In the genomic region with DNA sequence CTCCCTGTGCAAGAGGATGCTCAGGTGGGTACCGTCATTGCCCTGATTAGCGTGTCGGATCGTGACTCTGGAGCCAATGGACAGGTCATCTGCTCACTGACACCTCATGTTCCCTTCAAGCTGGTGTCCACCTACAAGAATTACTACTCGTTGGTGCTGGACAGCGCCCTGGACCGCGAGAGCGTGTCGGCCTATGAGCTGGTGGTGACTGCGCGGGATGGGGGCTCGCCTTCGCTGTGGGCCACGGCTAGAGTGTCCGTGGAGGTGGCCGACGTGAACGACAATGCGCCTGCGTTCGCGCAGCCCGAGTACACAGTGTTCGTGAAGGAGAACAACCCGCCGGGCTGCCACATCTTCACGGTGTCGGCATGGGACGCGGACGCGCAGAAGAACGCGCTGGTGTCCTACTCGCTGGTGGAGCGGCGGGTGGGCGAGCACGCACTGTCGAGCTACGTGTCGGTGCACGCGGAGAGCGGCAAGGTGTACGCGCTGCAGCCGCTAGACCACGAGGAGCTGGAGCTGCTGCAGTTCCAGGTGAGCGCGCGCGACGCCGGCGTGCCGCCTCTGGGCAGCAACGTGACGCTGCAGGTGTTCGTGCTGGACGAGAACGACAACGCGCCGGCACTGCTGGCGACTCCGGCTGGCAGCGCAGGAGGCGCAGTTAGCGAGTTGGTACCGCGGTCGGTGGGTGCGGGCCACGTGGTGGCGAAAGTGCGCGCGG, we compare ENCODE assay signal across 14 cellular contexts. TPM values are rescaled to one million over a fixed set of nuclear protein-coding genes. Genes with fewer than 3 reads are reported as not detected.
DNase-seq lines count a peak whose midpoint lies in the region; FAIRE-seq and TF ChIP-seq lines count a peak whose summit lies in the region.
"Not testable (repeated sequence)": the region's sequence is repeated elsewhere in the genome, so short reads cannot be mapped to it uniquely, and the experiment has no call there.
"Had no signal": no experiment of that assay in that cellular context is flagged by ENCODE, and none has a peak within 500 bp of the region (broad histone marks: within the 10 kb centered on the region; RNA-seq: fewer than 3 reads in every experiment).

No MANE protein-coding gene starts in this region.

- POLR2A ChIA-PET in activated CD4-positive, alpha-beta T cell treated with anti-CD3 and anti-CD28 coated beads, Interleukin-2, amount 10 ng/mL, durations not matched to agents 7 days and 5 days (lab: Charles Lee): not testable (repeated sequence)

- H3K4me2 ChIP-seq in trophoblast cell (ENCODE audit: low read length): peak overlapping the region; percentile 11

- H3K4me3 ChIP-seq in kidney (ENCODE audit: low read length in 2 of 2); trophoblast cell (ENCODE audit: low read depth, low read length): not testable (repeated sequence)

- H3K79me1 ChIP-seq in trophoblast cell (ENCODE audit: low read length): not testable (repeated sequence)

- H3K27me3 Mint-ChIP-seq in activated CD4-positive, alpha-beta T cell treated with anti-CD3 and anti-CD28 coated beads, Interleukin-2, amount 10 ng/mL, durations not matched to agents 7 days and 5 days; chondrocyte (ENCODE audit: low read depth); endothelial cell (ENCODE audit: unreplicated experiment); nephron (ENCODE audit: low read depth): not testable (repeated sequence)

- H3K4me1 ChIP-seq in kidney (ENCODE audit: control insufficient read depth in 1 of 2, insufficient read depth in 1 of 2, low read depth in 1 of 2, low read length in 2 of 2); trophoblast cell (ENCODE audit: control insufficient read depth in 1 of 2, insufficient read depth in 2 of 2, low read length in 2 of 2): not testable (repeated sequence)

- H3K23ac ChIP-seq in trophoblast cell (ENCODE audit: low read length): peak overlapping the region; percentile 18

- not testable (repeated sequence) for H3K14ac ChIP-seq in trophoblast cell (ENCODE audit: low read length)

- not testable (repeated sequence) for H3K9ac ChIP-seq in kidney (ENCODE audit: low read length in 2 of 2); trophoblast cell (ENCODE audit: low read length)

- TF ChIP-seq RAD21 in Ishikawa (IDR thresholded peaks at IDR 0.05; ENCODE audit: low read depth): not testable (repeated sequence)

- WGBS in trophoblast cell (ENCODE audit: extremely low coverage, insufficient coverage, insufficient read length): no CpG with 5 or more reads among the region's 80 CpGs

- intact Hi-C loops in kidney (cut with DNase I): not testable (repeated sequence)

- not testable (repeated sequence) for H2BK5ac ChIP-seq in trophoblast cell (ENCODE audit: low read depth, low read length, poor library complexity)

- not testable (repeated sequence) for H3K27ac ChIP-seq in kidney (ENCODE audit: low read depth in 2 of 2, low read length in 2 of 2); trophoblast cell (ENCODE audit: low read depth, low read length)

- H2BK120ac ChIP-seq in trophoblast cell (ENCODE audit: insufficient read depth, low read length, poor library complexity): not testable (repeated sequence)

- not testable (repeated sequence) for H4K8ac ChIP-seq in trophoblast cell (ENCODE audit: low read depth, low read length)

- H3K27me3 ChIP-seq in trophoblast cell (ENCODE audit: insufficient read depth, low read length): not testable (repeated sequence)

- not testable (repeated sequence) for DNase-seq in activated CD4-positive, alpha-beta T cell treated with anti-CD3 and anti-CD28 coated beads, Interleukin-2, amount 10 ng/mL, durations not matched to agents 7 days and 5 days; chondrocyte (ENCODE audit: low spot score); endothelial cell (ENCODE audit: low spot score); trophoblast cell
- DNase-seq in kidney: peak; percentile 57

- FAIRE-seq in kidney (lab: Jason Lieb, UNC): not testable (repeated sequence)

- not testable (repeated sequence) for H3K18ac ChIP-seq in trophoblast cell (ENCODE audit: low read length)

- not testable (repeated sequence) for H3K36me3 ChIP-seq in kidney (ENCODE audit: control insufficient read depth in 1 of 2, insufficient read depth in 2 of 2, low read length in 2 of 2); trophoblast cell (ENCODE audit: control insufficient read depth in 1 of 2, insufficient read depth in 2 of 2, low read length in 2 of 2)

- H4K91ac ChIP-seq in trophoblast cell (ENCODE audit: low read depth, low read length): not testable (repeated sequence)

- H3K9me3 ChIP-seq in kidney (ENCODE audit: control insufficient read depth in 1 of 2, low read length in 2 of 2); trophoblast cell (ENCODE audit: insufficient read depth, low read depth, low read length): not testable (repeated sequence)

- not testable (repeated sequence) for H2AK5ac ChIP-seq in trophoblast cell (ENCODE audit: low read length)

- H3K4me3 Mint-ChIP-seq in activated CD4-positive, alpha-beta T cell treated with anti-CD3 and anti-CD28 coated beads, Interleukin-2, amount 10 ng/mL, durations not matched to agents 7 days and 5 days: peak overlapping the region; percentile 25
- not testable (repeated sequence) for H3K4me3 Mint-ChIP-seq in chondrocyte (ENCODE audit: unreplicated experiment)
- H3K4me3 Mint-ChIP-seq in endothelial cell (ENCODE audit: unreplicated experiment) (peak overlapping the region; percentile 95), nephron (peak overlapping the region; percentile 89 to 91 (median 90))

- not testable (repeated sequence) for H4K12ac ChIP-seq in trophoblast cell (ENCODE audit: low read depth, low read length)

- not testable (repeated sequence) for H3K4ac ChIP-seq in trophoblast cell (ENCODE audit: low read depth, low read length)

- H2AFZ ChIP-seq in trophoblast cell (ENCODE audit: insufficient read depth, low read length, poor library complexity): not testable (repeated sequence)

- not testable (repeated sequence) for H3K79me2 ChIP-seq in trophoblast cell (ENCODE audit: control insufficient read depth, insufficient read depth, low read length, poor library complexity)

- TF ChIP-seq CTCF in chondrocyte (IDR thresholded peaks at IDR 0.05); endothelial cell (IDR thresholded peaks at IDR 0.05; ENCODE audit: unreplicated experiment); kidney (IDR thresholded peaks at IDR 0.05; ENCODE audit: borderline replicate concordance, extremely low read depth, insufficient read depth); nephron (IDR thresholded peaks at IDR 0.05; ENCODE audit: unreplicated experiment in 3 of 3): not testable (repeated sequence)

- not testable (repeated sequence) for H3K4me1 Mint-ChIP-seq in activated CD4-positive, alpha-beta T cell treated with anti-CD3 and anti-CD28 coated beads, Interleukin-2, amount 10 ng/mL, durations not matched to agents 7 days and 5 days; endothelial cell (ENCODE audit: unreplicated experiment); nephron
- H3K4me1 Mint-ChIP-seq in chondrocyte (ENCODE audit: low read depth): peaks cover 31% of the 10 kb centered on the region

- H3K9me3 Mint-ChIP-seq in activated CD4-positive, alpha-beta T cell treated with anti-CD3 and anti-CD28 coated beads, Interleukin-2, amount 10 ng/mL, durations not matched to agents 7 days and 5 days: peaks cover 22% of the 10 kb centered on the region
- H3K9me3 Mint-ChIP-seq in chondrocyte (ENCODE audit: low read depth) (peaks cover 12% of the 10 kb centered on the region), nephron (peaks cover 67% of the 10 kb centered on the region)
- H3K9me3 Mint-ChIP-seq in endothelial cell (ENCODE audit: unreplicated experiment): not testable (repeated sequence)

- not testable (repeated sequence) for H3K36me3 Mint-ChIP-seq in activated CD4-positive, alpha-beta T cell treated with anti-CD3 and anti-CD28 coated beads, Interleukin-2, amount 10 ng/mL, durations not matched to agents 7 days and 5 days (ENCODE audit: low read depth); endothelial cell (ENCODE audit: low read depth, unreplicated experiment)
- H3K36me3 Mint-ChIP-seq in chondrocyte (ENCODE audit: low read depth) (peaks cover 22% of the 10 kb centered on the region), nephron (ENCODE audit: low read depth) (peaks cover 91% of the 10 kb centered on the region)

- CTCF ChIA-PET in activated CD4-positive, alpha-beta T cell treated with anti-CD3 and anti-CD28 coated beads, Interleukin-2, amount 10 ng/mL, durations not matched to agents 7 days and 5 days (lab: Charles Lee): not testable (repeated sequence)

- not testable (repeated sequence) for H2BK12ac ChIP-seq in trophoblast cell (ENCODE audit: low read length)

- not testable (repeated sequence) for TF ChIP-seq EP300 in Ishikawa (IDR thresholded peaks at IDR 0.05; ENCODE audit: borderline replicate concordance)

- H3K27ac Mint-ChIP-seq in activated CD4-positive, alpha-beta T cell treated with anti-CD3 and anti-CD28 coated beads, Interleukin-2, amount 10 ng/mL, durations not matched to agents 7 days and 5 days: peak overlapping the region; percentile 54
- peak overlapping the region; percentile 5 for H3K27ac Mint-ChIP-seq in chondrocyte (ENCODE audit: unreplicated experiment)
- not testable (repeated sequence) for H3K27ac Mint-ChIP-seq in endothelial cell (ENCODE audit: unreplicated experiment); nephron

RNA-seq across cellular contexts. Expression of gene PCDHA12, which starts 1.6 kb away (rescaled TPM):
- not detected for total RNA-seq in activated CD4-positive, alpha-beta T cell treated with anti-CD3 and anti-CD28 coated beads, Interleukin-2, amount 10 ng/mL, durations not matched to agents 7 days and 5 days
- total RNA-seq in chondrocyte: 15.9 to 23.6 TPM (median 23.0 TPM) in 3 replicates
- total RNA-seq in endothelial cell (ENCODE audit: unreplicated experiment): 9.7 TPM
- total RNA-seq in kidney: 5.2 TPM
- 1.1 TPM for polyA plus RNA-seq in kidney (ENCODE audit: insufficient read depth, low read depth, low replicate concordance)
- polyA plus RNA-seq in trophoblast cell (2013): 6.5 TPM in 2 replicates
- total RNA-seq: CD4-positive, CD25-positive, alpha-beta regulatory T cell; CD8-positive, alpha-beta memory T cell; GM12878; HT1080; IMR-90 had no signal
- polyA plus RNA-seq: CD4-positive, CD25-positive, alpha-beta regulatory T cell; CD8-positive, alpha-beta memory T cell; GM12878; IMR-90 had no signal

RNA-seq across cellular contexts. Expression of gene PCDHA13, which starts 5.2 kb away (rescaled TPM):
- total RNA-seq in activated CD4-positive, alpha-beta T cell treated with anti-CD3 and anti-CD28 coated beads, Interleukin-2, amount 10 ng/mL, durations not matched to agents 7 days and 5 days: not detected
- total RNA-seq in chondrocyte (1.1 to 2.0 TPM (median 1.3 TPM) in 3 replicates), endothelial cell (ENCODE audit: unreplicated experiment) (2.5 TPM), kidney (1.8 TPM)
- 0.49 TPM for polyA plus RNA-seq in kidney (ENCODE audit: insufficient read depth, low read depth, low replicate concordance)
- polyA plus RNA-seq in trophoblast cell (2013): 0.06 and 0.07 TPM in 2 replicates
- total RNA-seq: CD4-positive, CD25-positive, alpha-beta regulatory T cell; CD8-positive, alpha-beta memory T cell; GM12878; HFFc6; HT1080; IMR-90 had no signal
- polyA plus RNA-seq: CD4-positive, CD25-positive, alpha-beta regulatory T cell; CD8-positive, alpha-beta memory T cell; GM12878; IMR-90 had no signal

RNA-seq across cellular contexts. Expression of gene PCDHA11, which starts 7.9 kb away (rescaled TPM):
- not detected for total RNA-seq in activated CD4-positive, alpha-beta T cell treated with anti-CD3 and anti-CD28 coated beads, Interleukin-2, amount 10 ng/mL, durations not matched to agents 7 days and 5 days
- 6.0 to 10.7 TPM (median 6.1 TPM) in 3 replicates for total RNA-seq in chondrocyte
- total RNA-seq in endothelial cell (ENCODE audit: unreplicated experiment): 7.8 TPM
- 2.0 TPM for total RNA-seq in kidney
- polyA plus RNA-seq in kidney (ENCODE audit: insufficient read depth, low read depth, low replicate concordance): 0.77 TPM
- polyA plus RNA-seq in trophoblast cell (2013): 2.5 and 3.0 TPM in 2 replicates
- total RNA-seq: CD4-positive, CD25-positive, alpha-beta regulatory T cell; CD8-positive, alpha-beta memory T cell; HT1080 had no signal
- polyA plus RNA-seq: CD4-positive, CD25-positive, alpha-beta regulatory T cell; CD8-positive, alpha-beta memory T cell; GM12878; IMR-90 had no signal

RNA-seq across cellular contexts. Expression of gene PCDHA10, which starts 21.0 kb away (rescaled TPM):
- total RNA-seq in activated CD4-positive, alpha-beta T cell treated with anti-CD3 and anti-CD28 coated beads, Interleukin-2, amount 10 ng/mL, durations not matched to agents 7 days and 5 days: not detected
- 6.7 to 21.2 TPM (median 20.5 TPM) in 3 replicates for total RNA-seq in chondrocyte
- total RNA-seq in endothelial cell (ENCODE audit: unreplicated experiment): 16.9 TPM
- total RNA-seq in kidney: 7.6 TPM
- 1.7 TPM for polyA plus RNA-seq in kidney (ENCODE audit: insufficient read depth, low read depth, low replicate concordance)
- polyA plus RNA-seq in trophoblast cell (2013): 2.9 and 3.2 TPM in 2 replicates
- total RNA-seq: CD4-positive, CD25-positive, alpha-beta regulatory T cell; CD8-positive, alpha-beta memory T cell; HFFc6; HT1080 had no signal
- polyA plus RNA-seq: CD4-positive, CD25-positive, alpha-beta regulatory T cell; CD8-positive, alpha-beta memory T cell had no signal

RNA-seq across cellular contexts. Expression of gene PCDHA9, which starts 28.5 kb away (rescaled TPM):
- not detected for total RNA-seq in activated CD4-positive, alpha-beta T cell treated with anti-CD3 and anti-CD28 coated beads, Interleukin-2, amount 10 ng/mL, durations not matched to agents 7 days and 5 days
- total RNA-seq in chondrocyte (1.2 to 2.0 TPM (median 1.3 TPM) in 3 replicates), endothelial cell (ENCODE audit: unreplicated experiment) (1.7 TPM), kidney (0.85 TPM)
- polyA plus RNA-seq in kidney (ENCODE audit: insufficient read depth, low read depth, low replicate concordance): not detected
- 0.05 and 0.06 TPM in 2 replicates for polyA plus RNA-seq in trophoblast cell (2013)
- total RNA-seq: CD4-positive, CD25-positive, alpha-beta regulatory T cell; CD8-positive, alpha-beta memory T cell; G401; HT1080 had no signal
- polyA plus RNA-seq: CD4-positive, CD25-positive, alpha-beta regulatory T cell; CD8-positive, alpha-beta memory T cell; IMR-90 had no signal
